1 cellular context compared by ENCODE assay signal in genomic region chr20:51487525-51488279, GRCh38.
TF ChIP-seq lines count a peak whose summit lies in the region.

No MANE protein-coding gene starts in this region.

TF ChIP-seq in HepG2, 621 proteins besides CTCF, POLR2A, EP300 and RAD21 (continued from another document):
- TF ChIP-seq PLSCR1 (CRISPR knock-in tag; IDR thresholded peaks at IDR 0.05; ENCODE audit: borderline replicate concordance) = no peak
- TF ChIP-seq SP1 (IDR thresholded peaks at IDR 0.05) = no peak
- TF ChIP-seq SP1 (CRISPR knock-in tag; IDR thresholded peaks at IDR 0.05) = no peak
- TF ChIP-seq ELF3 (CRISPR knock-in tag; IDR thresholded peaks at IDR 0.05) = no peak
- no peak for TF ChIP-seq LRRFIP1 (CRISPR knock-in tag; conservative IDR thresholded peaks at IDR 0.05)
- no peak for TF ChIP-seq KDM5A (IDR thresholded peaks at IDR 0.05; ENCODE audit: borderline replicate concordance, low read length)
- no peak for TF ChIP-seq ZNF567 (CRISPR knock-in tag; IDR thresholded peaks at IDR 0.05; ENCODE audit: borderline replicate concordance)
- TF ChIP-seq GLI4 (CRISPR knock-in tag; IDR thresholded peaks at IDR 0.05; ENCODE audit: borderline replicate concordance) = no peak
- TF ChIP-seq SRSF9 (IDR thresholded peaks at IDR 0.05; ENCODE audit: borderline replicate concordance, insufficient read depth, low read depth, low read length, poor library complexity, severe bottlenecking) = no peak
- TF ChIP-seq TCF7 (IDR thresholded peaks at IDR 0.05; ENCODE audit: low read depth) = no peak
